23 cellular contexts compared by ENCODE assay signal in the genomic region with DNA sequence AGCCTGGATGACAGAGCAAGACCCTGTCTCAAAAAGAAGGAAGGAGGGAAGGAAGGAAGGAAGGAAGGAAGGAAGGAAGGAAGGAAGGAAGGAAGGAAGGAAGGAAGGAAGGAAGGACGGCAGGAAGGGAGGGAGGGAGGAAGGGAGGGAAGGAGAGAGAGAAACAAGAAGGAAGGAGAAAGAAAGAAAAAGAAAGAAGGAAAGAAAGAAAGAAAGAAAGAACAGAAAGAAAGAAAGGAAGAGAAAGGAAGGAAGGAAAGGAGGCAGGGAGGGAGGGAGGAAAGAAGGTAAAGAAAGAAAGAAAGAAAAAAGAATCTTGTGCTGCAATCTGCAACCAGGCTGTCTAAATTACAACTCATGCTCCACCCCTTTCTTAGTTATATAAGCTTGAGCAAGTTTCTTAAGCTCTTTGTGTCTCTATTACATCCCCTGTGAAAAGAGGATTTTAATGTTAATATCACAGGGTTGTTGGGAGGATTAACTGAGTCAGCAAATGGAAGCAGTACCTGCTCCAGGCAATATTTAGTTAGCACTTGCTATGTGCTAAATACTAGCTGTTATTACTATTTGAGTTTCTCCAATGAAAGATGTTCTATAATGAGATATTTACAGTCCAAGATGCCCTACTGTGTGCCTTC.
"Had no signal": no experiment of that assay in that cellular context is flagged by ENCODE, and none has a peak within 500 bp of the region (broad histone marks: within the 10 kb centered on the region; RNA-seq: fewer than 3 reads in every experiment).

No MANE protein-coding gene starts in this region.

- H3K36me3 Mint-ChIP-seq: activated naive CD4-positive, alpha-beta T cell treated with anti-CD3 and anti-CD28 coated beads, Interleukin-2, amount 50 U/mL, for 24 hours; activated naive CD8-positive, alpha-beta T cell treated with anti-CD3 and anti-CD28 coated beads, Interleukin-2, amount 10 ng/mL, durations not matched to agents 7 days and 5 days had no signal

- H3K27ac Mint-ChIP-seq: activated CD4-positive, alpha-beta T cell treated with anti-CD3 and anti-CD28 coated beads, Interleukin-2, amount 10 ng/mL, durations not matched to agents 24 days and 14 days; activated CD8-positive, alpha-beta T cell treated with anti-CD3 and anti-CD28 coated beads for 36 hours; activated naive CD4-positive, alpha-beta T cell treated with anti-CD3 and anti-CD28 coated beads, Interleukin-2, amount 50 U/mL, for 24 hours; activated naive CD8-positive, alpha-beta T cell treated with anti-CD3 and anti-CD28 coated beads, Interleukin-2, amount 10 ng/mL, durations not matched to agents 7 days and 5 days; activated T-cell treated with anti-CD3 and anti-CD28 coated beads, Interleukin-2, amount 50 U/mL, for 24 hours; activated T-helper 2 cell treated with anti-CD3 and anti-CD28 coated beads, Interferon-gamma antibody, Interleukin-2, Interleukin-4, amounts not matched to agents 10 μg/mL and 5 μg/mL and 100 μg/mL, durations not matched to agents 14 hours and 24 hours and 36 hours had no signal

- DNase-seq: activated CD4-positive, alpha-beta T cell treated with anti-CD3 and anti-CD28 coated beads, Interleukin-2, amount 10 ng/mL, durations not matched to agents 24 days and 14 days; activated CD4-positive, alpha-beta T cell treated with anti-CD3 and anti-CD28 coated beads, Interleukin-2, amount 50 U/mL, for 4 hours; activated CD8-positive, alpha-beta T cell treated with anti-CD3 and anti-CD28 coated beads for 36 hours; activated gamma-delta T cell; activated naive CD4-positive, alpha-beta T cell treated with Interleukin-2 at 50 U/mL for 16 hours; activated naive CD8-positive, alpha-beta T cell treated with anti-CD3 and anti-CD28 coated beads, Interleukin-2, amount 10 ng/mL, durations not matched to agents 7 days and 5 days; activated T-cell treated with anti-CD3 and anti-CD28 coated beads, Interleukin-2, amount 50 U/mL, for 24 hours; adrenal gland; body of pancreas; NCI-H1417; NCI-H187; NCI-H2227 treated with DMSO at 0.1 percent for 48 hours; NCI-H446 treated with DMSO at 0.1 percent for 48 hours; NCI-H524; NK-92 treated with Interleukin-12 subunit alpha and Interleukin-12 subunit beta, amount 100 ng/mL, for 24 hours; PC-3; Right ventricle myocardium superior; T1000; WERI-Rb-1 had no signal

- H3K4me3 Mint-ChIP-seq: activated CD4-positive, alpha-beta T cell treated with anti-CD3 and anti-CD28 coated beads, Interleukin-2, amount 10 ng/mL, durations not matched to agents 24 days and 14 days; activated CD8-positive, alpha-beta T cell treated with anti-CD3 and anti-CD28 coated beads for 36 hours; activated naive CD4-positive, alpha-beta T cell treated with anti-CD3 and anti-CD28 coated beads, Interleukin-2, amount 50 U/mL, for 24 hours; activated naive CD8-positive, alpha-beta T cell treated with anti-CD3 and anti-CD28 coated beads, Interleukin-2, amount 10 ng/mL, durations not matched to agents 7 days and 5 days; activated T-cell treated with anti-CD3 and anti-CD28 coated beads, Interleukin-2, amount 50 U/mL, for 24 hours had no signal

- H3K4me1 ChIP-seq: adrenal gland, body of pancreas, breast epithelium had no signal

- H3K9me3 ChIP-seq: adrenal gland, body of pancreas, breast epithelium had no signal

- H3K27me3 Mint-ChIP-seq: activated CD4-positive, alpha-beta T cell treated with anti-CD3 and anti-CD28 coated beads, Interleukin-2, amount 10 ng/mL, durations not matched to agents 24 days and 14 days; activated CD8-positive, alpha-beta T cell treated with anti-CD3 and anti-CD28 coated beads for 36 hours; activated naive CD4-positive, alpha-beta T cell treated with anti-CD3 and anti-CD28 coated beads, Interleukin-2, amount 50 U/mL, for 24 hours; activated naive CD8-positive, alpha-beta T cell treated with anti-CD3 and anti-CD28 coated beads, Interleukin-2, amount 10 ng/mL, durations not matched to agents 7 days and 5 days; activated T-cell treated with anti-CD3 and anti-CD28 coated beads, Interleukin-2, amount 50 U/mL, for 24 hours had no signal

- H3K27me3 ChIP-seq: adrenal gland, body of pancreas, breast epithelium had no signal

- H3K4me3 ChIP-seq: adrenal gland, body of pancreas, breast epithelium had no signal

- H3K4me1 Mint-ChIP-seq: activated CD4-positive, alpha-beta T cell treated with anti-CD3 and anti-CD28 coated beads, Interleukin-2, amount 10 ng/mL, durations not matched to agents 24 days and 14 days; activated naive CD4-positive, alpha-beta T cell treated with anti-CD3 and anti-CD28 coated beads, Interleukin-2, amount 50 U/mL, for 24 hours; activated naive CD8-positive, alpha-beta T cell treated with anti-CD3 and anti-CD28 coated beads, Interleukin-2, amount 10 ng/mL, durations not matched to agents 7 days and 5 days had no signal

- H3K27ac ChIP-seq: adrenal gland, body of pancreas, breast epithelium, WERI-Rb-1 had no signal

- H3K36me3 ChIP-seq: adrenal gland, breast epithelium, WERI-Rb-1 had no signal

- FAIRE-seq: astrocyte had no signal

- ATAC-seq: activated CD8-positive, alpha-beta T cell treated with anti-CD3 and anti-CD28 coated beads for 36 hours; body of pancreas; PC-3 had no signal
